ENCODE assay signal across 8 cellular contexts in the genomic region with DNA sequence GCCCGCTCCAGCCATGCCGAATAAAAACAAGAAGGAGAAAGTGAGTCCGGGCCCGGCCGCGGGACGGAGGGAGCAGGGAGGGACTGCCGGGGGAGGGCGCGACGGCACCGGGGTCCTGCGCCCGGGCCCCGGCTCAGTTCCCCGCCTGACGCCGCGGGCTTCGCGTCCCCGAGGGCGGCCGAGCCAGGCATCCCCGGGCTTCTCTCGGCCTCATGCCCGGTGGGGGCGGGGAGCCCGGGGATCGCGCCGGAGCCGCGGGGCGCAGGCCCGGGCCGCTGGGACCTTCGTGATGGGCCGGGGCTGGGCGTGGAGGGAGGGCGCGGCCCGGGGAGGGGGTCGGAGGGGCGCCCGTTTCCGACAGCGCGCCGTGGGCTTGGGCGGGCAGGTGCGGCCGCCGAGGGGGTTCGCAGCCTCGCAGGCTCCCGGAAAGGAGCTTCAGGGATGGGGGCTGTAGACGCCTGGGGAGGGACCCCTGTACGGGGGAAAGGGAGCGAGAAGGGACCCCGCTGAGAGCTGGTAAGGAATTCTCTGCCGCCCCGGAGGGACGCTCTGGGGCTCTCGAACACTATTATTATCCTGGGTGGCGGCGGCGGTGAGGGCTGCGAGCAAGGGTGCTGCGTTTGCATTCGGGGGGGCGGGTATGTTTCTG. TPM values are rescaled to one million over a fixed set of nuclear protein-coding genes. Genes with fewer than 3 reads are reported as not detected.
DNase-seq lines count a peak whose midpoint lies in the region; ATAC-seq and TF ChIP-seq lines count a peak whose summit lies in the region.

No MANE protein-coding gene starts in this region.

- DNase-seq in AG20443 (ENCODE audit: low spot score) = peak; percentile 73
- DNase-seq in coronary artery (ENCODE audit: low spot score) = no peak
- DNase-seq in mesenchymal stem cell = peak; percentile 19
- DNase-seq in stimulated activated naive CD4-positive, alpha-beta T cell treated with Interleukin-2 at 50 U/mL for 16 hours (lab: John Stamatoyannopoulos, UW) = peak; percentile 40

- H3K4me2 ChIP-seq in mesenchymal stem cell (ENCODE audit: low read length, poor library complexity, severe bottlenecking) = peak overlapping the region; percentile 91

- peak overlapping the region in 1 of 2 experiments; percentile 20 for H3K18ac ChIP-seq in mesenchymal stem cell (ENCODE audit: low read depth in 1 of 2, low read length in 2 of 2)

- no peak overlapping the region for H2BK5ac ChIP-seq in mesenchymal stem cell (ENCODE audit: low read depth, low read length, poor library complexity, severe bottlenecking)

- H3K79me1 ChIP-seq in mesenchymal stem cell (replicated peaks; ENCODE audit: low read length, poor library complexity, severe bottlenecking) = peaks cover 12% of the 10 kb centered on the region

- no peak overlapping the region for H3K23ac ChIP-seq in mesenchymal stem cell (ENCODE audit: low read length in 2 of 2)

- no peak overlapping the region for H2AK5ac ChIP-seq in mesenchymal stem cell (ENCODE audit: low read length, severe bottlenecking)

- no peak overlapping the region for H3K4ac ChIP-seq in mesenchymal stem cell (ENCODE audit: low read depth in 1 of 2, low read length in 2 of 2)

- H3K9ac ChIP-seq in mesenchymal stem cell (ENCODE audit: low read length) = peak overlapping the region; percentile 83

- H3K36me3 ChIP-seq in mesenchymal stem cell (ENCODE audit: control insufficient read depth in 1 of 2, insufficient read depth in 2 of 2, low read depth in 1 of 2, low read length in 2 of 2) = peaks cover 12 to 29% of the 10 kb centered on the region in 2 experiments

- H3K4me3 ChIP-seq in coronary artery (peak overlapping the region; percentile 81), mesenchymal stem cell (ENCODE audit: insufficient read depth in 1 of 2, low read depth in 1 of 2, low read length in 2 of 2) (peak overlapping the region; percentile 77 to 82)

- H2BK120ac ChIP-seq in mesenchymal stem cell (ENCODE audit: low read depth, low read length) = no peak overlapping the region

- peak; percentile 37 for ATAC-seq in HG03354 (IDR thresholded peaks at IDR 0.05; ENCODE audit: poor library complexity, severe bottlenecking, unreplicated experiment)
- peak; percentile 3 to 11 for ATAC-seq in activated CD4-positive, CD25-positive, alpha-beta regulatory T cell treated with anti-CD3 and anti-CD28 coated beads, Interleukin-2, amount 50 U/mL, for 24 hours
- no peak for ATAC-seq in HG03457 (IDR thresholded peaks at IDR 0.05; ENCODE audit: unreplicated experiment)

- no peak overlapping the region for H2BK15ac ChIP-seq in mesenchymal stem cell (ENCODE audit: low read depth, poor library complexity, severe bottlenecking)

- no peak overlapping the region for H4K8ac ChIP-seq in mesenchymal stem cell (ENCODE audit: low read length)

- TF ChIP-seq POLR2A in GM19099 (IDR thresholded peaks at IDR 0.05; ENCODE audit: extremely low read depth, insufficient read length, low read depth) = peak; percentile 2

- no peak overlapping the region for H4K91ac ChIP-seq in mesenchymal stem cell (ENCODE audit: low read length)

- H2AFZ ChIP-seq in mesenchymal stem cell (ENCODE audit: low read depth, low read length) = peak overlapping the region; percentile 74

- H3K14ac ChIP-seq in mesenchymal stem cell (ENCODE audit: low read length in 2 of 2) = no peak overlapping the region

- no peaks in the 10 kb centered on the region for H3K9me3 ChIP-seq in mesenchymal stem cell (ENCODE audit: control insufficient read depth, low read length)

- H2BK12ac ChIP-seq in mesenchymal stem cell (ENCODE audit: low read length in 2 of 2) = peak overlapping the region in 1 of 2 experiments; percentile 48

- H3K27ac ChIP-seq in coronary artery (peak overlapping the region; percentile 80 to 93), mesenchymal stem cell (ENCODE audit: low read length, poor library complexity, severe bottlenecking) (no peak overlapping the region)

- peaks cover 7% of the 10 kb centered on the region in 2 experiments for H3K27me3 ChIP-seq in mesenchymal stem cell (ENCODE audit: control insufficient read depth in 1 of 2, insufficient read depth in 1 of 2, low read length in 2 of 2)

- TF ChIP-seq CTCF in coronary artery (IDR thresholded peaks at IDR 0.05) = no peak

- peaks cover 3% of the 10 kb centered on the region for H3K4me1 ChIP-seq in mesenchymal stem cell (ENCODE audit: control insufficient read depth, insufficient read depth, low read depth, low read length)

- WGBS in mesenchymal stem cell = 2% methylated on average over 57 of the region's 72 CpGs

RNA-seq across cellular contexts. Expression of a gene that starts 0.5 kb away (rescaled TPM):
- 131 TPM for polyA plus RNA-seq in mesenchymal stem cell (2013, experiment 1 of 2)
- polyA plus RNA-seq in mesenchymal stem cell (2013, experiment 2 of 2) = 141 TPM
